25 cellular contexts compared by ENCODE assay signal in the genomic region with DNA sequence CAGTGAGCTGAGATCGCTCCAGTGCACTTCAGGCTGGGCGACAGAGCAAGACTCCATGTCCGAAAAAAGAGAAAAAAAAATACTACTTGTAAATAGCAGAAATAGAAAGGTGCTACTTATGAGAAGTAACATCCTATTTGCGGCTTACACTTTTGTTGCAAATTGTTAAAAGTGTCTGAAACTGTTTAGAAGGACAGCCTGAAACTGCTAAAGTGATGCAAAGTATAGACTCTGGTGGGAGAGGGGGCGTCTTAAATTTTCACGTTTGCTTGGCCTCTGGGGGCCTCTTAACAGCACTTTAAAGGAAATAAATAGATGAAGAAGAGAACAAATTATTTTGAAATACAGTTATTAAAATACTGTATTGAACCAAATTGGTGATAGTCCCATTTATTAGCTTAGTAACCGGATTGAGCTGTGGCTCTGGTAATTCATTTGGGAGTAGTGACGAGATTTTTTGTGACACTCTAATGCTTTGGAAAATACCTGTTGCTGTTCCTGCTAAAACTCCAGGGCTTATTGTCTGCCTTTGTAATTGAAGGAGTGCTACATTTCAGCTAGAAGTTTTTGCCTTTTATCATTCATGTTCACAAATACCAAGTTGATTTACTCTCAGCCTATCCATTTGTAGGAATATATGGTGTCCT. TPM values are rescaled to one million over a fixed set of nuclear protein-coding genes. Genes with fewer than 3 reads are reported as not detected.
A peak's percentile ranks its signal among the peaks of the same experiment; 100 is the strongest.
DNase-seq lines count a peak whose midpoint lies in the region; ATAC-seq and TF ChIP-seq lines count a peak whose summit lies in the region.
"Had no signal": no experiment of that assay in that cellular context is flagged by ENCODE, and none has a peak within 500 bp of the region (broad histone marks: within the 10 kb centered on the region; RNA-seq: fewer than 3 reads in every experiment).

No MANE protein-coding gene starts in this region.

- no peaks in the 10 kb centered on the region for H4K20me1 ChIP-seq in PC-3 (ENCODE audit: low read length)

- no peak overlapping the region for H3K4me3 ChIP-seq in cardiac muscle cell
- H3K4me3 ChIP-seq in Panc1 (ENCODE audit: low read depth in 2 of 2, low read length in 2 of 2), result no peak overlapping the region
- H3K4me3 ChIP-seq in PC-3 (ENCODE audit: low read length), result no peak overlapping the region
- H3K4me3 ChIP-seq: left ventricle myocardium inferior, prostate gland, tibial nerve had no signal

- H3K79me2 ChIP-seq in PC-3 (ENCODE audit: low read length), result peaks cover 78% of the 10 kb centered on the region

- H3K27ac ChIP-seq in cardiac muscle cell (peak overlapping the region; percentile 20), Panc1 (ENCODE audit: low read length) (no peak overlapping the region), PC-3 (ENCODE audit: low read length) (no peak overlapping the region)
- H3K27ac ChIP-seq: foreskin keratinocyte, left ventricle myocardium inferior, prostate gland, tibial nerve had no signal

- BruUV-seq in Panc1 (replicated peaks; lab: Mats Ljungman, UMichigan), result TSS peak; percentile 7
- no TSS peak for BruUV-seq in PC-3 (replicated peaks; lab: Mats Ljungman, UMichigan)

- no peaks in the 10 kb centered on the region for H3K9me2 ChIP-seq in PC-3 (replicated peaks; ENCODE audit: low read length)

- H3K36me3 Mint-ChIP-seq in mesothelial cell of epicardium, result peaks cover 25% of the 10 kb centered on the region

- CTCF ChIA-PET in Panc1 (lab: Charles Lee), result no interaction called here
- CTCF ChIA-PET in PC-3 (lab: Charles Lee), result no interaction called here

- DNase-seq in cardiac muscle cell (ENCODE audit: low read depth in 1 of 2, low spot score in 1 of 2), result no peak
- DNase-seq in cardiac septum (ENCODE audit: low spot score), result no peak
- no peak for DNase-seq in Panc1 (ENCODE audit: low read depth, low spot score)
- no peak for DNase-seq in mesothelial cell of epicardium (ENCODE audit: low spot score in 2 of 2, unreplicated experiment in 2 of 2)
- no peak for DNase-seq in COR-L47 (lab: John Stamatoyannopoulos, UW)
- no peak for DNase-seq in retina
- DNase-seq in PC-3, result no peak
- DNase-seq: activated CD4-positive, alpha-beta T cell treated with anti-CD3 and anti-CD28 coated beads for 36 hours; activated CD8-positive, alpha-beta memory T cell treated with anti-CD3 and anti-CD28 coated beads for 24 hours; erythroblast; foreskin keratinocyte; left ventricle myocardium inferior; midbrain; NCI-H1048; NCI-H187 treated with DMSO at 0.1 percent for 48 hours; Right ventricle myocardium superior; small intestine; stimulated activated naive CD8-positive, alpha-beta T cell treated with anti-CD3 and anti-CD28 coated beads, Interleukin-15, Interleukin-2, amounts not matched to agents 100 U/mL and 50 U/mL, for 24 hours had no signal

- intact Hi-C loops in cardiac septum (cut with DNase I) (loop anchor here (10.0 kb wide), 2 partner anchors 56 to 684 kb away; a partner anchor contains a TSS), Panc1 (cut with micrococcal nuclease; ENCODE audit: unreplicated experiment) (no loop called here), PC-3 (cut with micrococcal nuclease) (no loop called here)

- in situ Hi-C loops in Panc1 (cut with HindIII; ENCODE audit: low pct_unique_long_range_greater_than_20kb, low sequenced_read_pairs), result no loop called here

- no peak overlapping the region for H2AFZ ChIP-seq in PC-3 (ENCODE audit: low read length)

- H3K4me1 ChIP-seq in cardiac muscle cell (ENCODE audit: low read depth) (peaks cover 8% of the 10 kb centered on the region), Panc1 (ENCODE audit: control insufficient read depth, insufficient read depth, low read length) (peaks cover 3% of the 10 kb centered on the region), PC-3 (ENCODE audit: insufficient read depth, low read length) (peaks cover 15% of the 10 kb centered on the region; the same call in 1 of the 2 replicates)
- H3K4me1 ChIP-seq: prostate gland had no signal

- H3K27me3 ChIP-seq in cardiac muscle cell (no peaks in the 10 kb centered on the region), Panc1 (ENCODE audit: control insufficient read depth, insufficient read depth, low read length) (no peaks in the 10 kb centered on the region), PC-3 (ENCODE audit: low read length) (no peaks in the 10 kb centered on the region)
- H3K27me3 ChIP-seq: foreskin keratinocyte, tibial nerve had no signal

- TF ChIP-seq CTCF in cardiac muscle cell (IDR thresholded peaks at IDR 0.05; ENCODE audit: low read depth, low read length) (no peak), Panc1 (IDR thresholded peaks at IDR 0.05) (no peak), mesothelial cell of epicardium (IDR thresholded peaks at IDR 0.05; ENCODE audit: unreplicated experiment) (no peak), PC-3 (conservative IDR thresholded peaks at IDR 0.05; ENCODE audit: low read depth, low read length) (no peak)

- H3K4me2 ChIP-seq in PC-3 (ENCODE audit: low read length), result no peak overlapping the region

- H3K9me3 ChIP-seq in cardiac muscle cell (ENCODE audit: low read depth) (peaks cover 3% of the 10 kb centered on the region), Panc1 (ENCODE audit: control insufficient read depth, insufficient read depth, low read depth, low read length) (no peaks in the 10 kb centered on the region), PC-3 (ENCODE audit: low read length) (no peaks in the 10 kb centered on the region)
- H3K9me3 ChIP-seq: left ventricle myocardium inferior, prostate gland had no signal

- peaks cover 21% of the 10 kb centered on the region for H3K4me1 Mint-ChIP-seq in mesothelial cell of epicardium

- H3K27me3 Mint-ChIP-seq in mesothelial cell of epicardium (ENCODE audit: low read depth), result no peaks in the 10 kb centered on the region
- H3K27me3 Mint-ChIP-seq: activated CD4-positive, alpha-beta T cell treated with anti-CD3 and anti-CD28 coated beads for 36 hours; activated naive CD4-positive, alpha-beta T cell treated with anti-CD3 and anti-CD28 coated beads, Interleukin-2, amount 50 U/mL, for 24 hours had no signal

- no peaks in the 10 kb centered on the region for H3K36me3 ChIP-seq in cardiac muscle cell
- no peaks in the 10 kb centered on the region for H3K36me3 ChIP-seq in Panc1 (ENCODE audit: control insufficient read depth, insufficient read depth, low read length)
- H3K36me3 ChIP-seq in PC-3 (ENCODE audit: low read depth, low read length), result peaks cover 13% of the 10 kb centered on the region
- H3K36me3 ChIP-seq: left ventricle myocardium inferior, prostate gland had no signal

- peaks cover 14% of the 10 kb centered on the region for H3K9me3 Mint-ChIP-seq in mesothelial cell of epicardium
- H3K9me3 Mint-ChIP-seq: activated naive CD4-positive, alpha-beta T cell treated with anti-CD3 and anti-CD28 coated beads, Interleukin-2, amount 50 U/mL, for 24 hours; activated T-helper 1 cell treated with anti-CD3 and anti-CD28 coated beads, Interleukin-12 subunit alpha, Interleukin-12 subunit beta, Interleukin-2, Interleukin-4 antibody, amounts not matched to agents 30 ng/mL and 10 ng/mL and 1 ng/mL, durations not matched to agents 14 hours and 24 hours and 36 hours had no signal

- H3F3A ChIP-seq in PC-3 (ENCODE audit: low read length, unreplicated experiment), result no peaks in the 10 kb centered on the region

- no peak overlapping the region for H3K9ac ChIP-seq in PC-3 (ENCODE audit: low read length)

- POLR2A ChIA-PET in Panc1 (lab: Charles Lee), result no interaction called here
- POLR2A ChIA-PET in PC-3 (lab: Charles Lee; ENCODE audit: unreplicated experiment), result no interaction called here

- no peak overlapping the region for H3K4me3 Mint-ChIP-seq in mesothelial cell of epicardium
- H3K4me3 Mint-ChIP-seq: activated CD4-positive, alpha-beta T cell treated with anti-CD3 and anti-CD28 coated beads for 36 hours; activated naive CD4-positive, alpha-beta T cell treated with anti-CD3 and anti-CD28 coated beads, Interleukin-2, amount 50 U/mL, for 24 hours; activated T-helper 1 cell treated with anti-CD3 and anti-CD28 coated beads, Interleukin-12 subunit alpha, Interleukin-12 subunit beta, Interleukin-2, Interleukin-4 antibody, amounts not matched to agents 30 ng/mL and 10 ng/mL and 1 ng/mL, durations not matched to agents 14 hours and 24 hours and 36 hours had no signal

- peak overlapping the region; percentile 52 for H3K27ac Mint-ChIP-seq in mesothelial cell of epicardium
- H3K27ac Mint-ChIP-seq: activated CD4-positive, alpha-beta T cell treated with anti-CD3 and anti-CD28 coated beads for 36 hours; activated naive CD4-positive, alpha-beta T cell treated with anti-CD3 and anti-CD28 coated beads, Interleukin-2, amount 50 U/mL, for 24 hours; activated T-helper 1 cell treated with anti-CD3 and anti-CD28 coated beads, Interleukin-12 subunit alpha, Interleukin-12 subunit beta, Interleukin-2, Interleukin-4 antibody, amounts not matched to agents 30 ng/mL and 10 ng/mL and 1 ng/mL, durations not matched to agents 14 hours and 24 hours and 36 hours had no signal

- ATAC-seq in Panc1, result no peak
- no peak for ATAC-seq in GM21576 (IDR thresholded peaks at IDR 0.05; ENCODE audit: unreplicated experiment)
- no peak for ATAC-seq in PC-3
- ATAC-seq: activated CD4-positive, alpha-beta T cell treated with anti-CD3 and anti-CD28 coated beads for 36 hours; foreskin keratinocyte; stimulated activated naive CD8-positive, alpha-beta T cell treated with anti-CD3 and anti-CD28 coated beads, Interleukin-15, Interleukin-2, amounts not matched to agents 100 U/mL and 50 U/mL, for 24 hours had no signal

RNA-seq across cellular contexts. Expression of a gene that starts 6.1 kb away (rescaled TPM):
- total RNA-seq in cardiac muscle cell, result 8.1 and 10.5 TPM in 2 replicates
- 10.5 and 15.1 TPM in 2 replicates for polyA plus RNA-seq in cardiac muscle cell
- 11.3 TPM for total RNA-seq in cardiac septum
- 16.5 TPM for total RNA-seq in Panc1 (2021; ENCODE audit: unreplicated experiment)
- polyA plus RNA-seq in Panc1 (2012; ENCODE audit: insufficient read length), result 10.7 TPM
- total RNA-seq in mesothelial cell of epicardium, result 31.9 to 33.9 TPM (median 32.8 TPM) in 3 replicates
- 14.9 and 19.7 TPM in 2 replicates for total RNA-seq in PC-3 (2014; rRNA removed)

RNA-seq across cellular contexts. Expression of a gene that starts 55.0 kb away (rescaled TPM):
- 0.07 and 0.42 TPM in 2 replicates for total RNA-seq in cardiac muscle cell
- 0.11 and 0.24 TPM in 2 replicates for polyA plus RNA-seq in cardiac muscle cell
- not detected for total RNA-seq in cardiac septum
- 0.05 TPM for total RNA-seq in Panc1 (2021; ENCODE audit: unreplicated experiment)
- polyA plus RNA-seq in Panc1 (2012; ENCODE audit: insufficient read length), result 0.13 TPM
- total RNA-seq in mesothelial cell of epicardium, result 2.9 to 4.5 TPM (median 4.5 TPM) in 3 replicates
- total RNA-seq in PC-3 (2014; rRNA removed), result not detected in 2 replicates
- total RNA-seq: chondrocyte, foreskin keratinocyte, left ventricle myocardium inferior, Right ventricle myocardium superior, tibial nerve had no signal
- polyA plus RNA-seq: BJ, small intestine had no signal
